Comparison of ENCODE assay signal across 1 cellular context in the genomic region with DNA sequence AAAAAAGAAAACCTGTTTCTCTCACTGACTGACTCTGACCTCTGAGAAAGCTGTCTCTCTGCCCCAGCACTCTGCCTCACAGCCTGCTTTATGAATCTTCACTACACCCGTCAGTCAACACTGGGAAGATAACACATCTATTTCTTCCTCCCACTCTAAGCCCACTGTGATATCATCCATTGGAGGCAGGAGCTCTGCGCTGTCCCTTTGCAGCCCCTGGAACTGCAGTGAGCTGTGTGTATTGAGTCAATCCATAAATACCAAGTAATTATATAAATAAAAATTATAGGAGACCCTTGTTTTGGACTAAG.
TF ChIP-seq lines count a peak whose summit lies in the region.

No MANE protein-coding gene starts in this region.

TF ChIP-seq in SK-N-SH, 30 proteins besides CTCF, POLR2A, EP300 and RAD21 (continued from another document):
- no peak for TF ChIP-seq MEF2A (IDR thresholded peaks at IDR 0.05; ENCODE audit: borderline replicate concordance, low read depth)
- TF ChIP-seq YY1 (IDR thresholded peaks at IDR 0.05; ENCODE audit: low read depth) = no peak
- no peak for TF ChIP-seq JUND (IDR thresholded peaks at IDR 0.05)
- no peak for TF ChIP-seq ELF1 (IDR thresholded peaks at IDR 0.05)
- TF ChIP-seq, protein P1, sequence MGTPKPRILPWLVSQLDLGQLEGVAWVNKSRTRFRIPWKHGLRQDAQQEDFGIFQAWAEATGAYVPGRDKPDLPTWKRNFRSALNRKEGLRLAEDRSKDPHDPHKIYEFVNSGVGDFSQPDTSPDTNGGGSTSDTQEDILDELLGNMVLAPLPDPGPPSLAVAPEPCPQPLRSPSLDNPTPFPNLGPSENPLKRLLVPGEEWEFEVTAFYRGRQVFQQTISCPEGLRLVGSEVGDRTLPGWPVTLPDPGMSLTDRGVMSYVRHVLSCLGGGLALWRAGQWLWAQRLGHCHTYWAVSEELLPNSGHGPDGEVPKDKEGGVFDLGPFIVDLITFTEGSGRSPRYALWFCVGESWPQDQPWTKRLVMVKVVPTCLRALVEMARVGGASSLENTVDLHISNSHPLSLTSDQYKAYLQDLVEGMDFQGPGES (IDR thresholded peaks at IDR 0.05; ENCODE audit: low read depth, low read length) = no peak
- no peak for TF ChIP-seq FOXJ3 (CRISPR knock-in tag; IDR thresholded peaks at IDR 0.05)
- no peak for TF ChIP-seq SMC3 (IDR thresholded peaks at IDR 0.05; ENCODE audit: low read depth, low read length)
